15 cellular contexts compared by ENCODE assay signal in genomic region chr16:85385463-85386331, GRCh38.
A peak's percentile ranks its signal among the peaks of the same experiment; 100 is the strongest.
DNase-seq lines count a peak whose midpoint lies in the region; ATAC-seq and TF ChIP-seq lines count a peak whose summit lies in the region.
"Had no signal": no experiment of that assay in that cellular context is flagged by ENCODE, and none has a peak within 500 bp of the region (broad histone marks: within the 10 kb centered on the region; RNA-seq: fewer than 3 reads in every experiment).

No MANE protein-coding gene starts in this region.

- no peak overlapping the region for H3K4me3 Mint-ChIP-seq in MCF 10A (ENCODE audit: unreplicated experiment)
- H3K4me3 Mint-ChIP-seq: brain; T-helper 2 cell treated with Interferon-gamma antibody and Interleukin-4, amounts not matched to agents 5 μg/mL and 100 μg/mL, for 36 hours had no signal

- ATAC-seq in lower lobe of right lung (no peak), HG03025 (IDR thresholded peaks at IDR 0.05; ENCODE audit: low FRiP score, unreplicated experiment) (no peak), GM18498 (IDR thresholded peaks at IDR 0.05; ENCODE audit: unreplicated experiment) (no peak)

- H3K4me3 ChIP-seq in breast epithelium = no peak overlapping the region
- H3K4me3 ChIP-seq in lower lobe of right lung = no peak overlapping the region
- H3K4me3 ChIP-seq: testis had no signal

- no TSS peak for BruUV-seq in MCF 10A (replicated peaks; lab: Mats Ljungman, UMichigan)

- intact Hi-C loops in breast epithelium (cut with DNase I; ENCODE audit: low total_unique reads) (no loop called here), MCF 10A (cut with micrococcal nuclease) (no loop called here), lower lobe of right lung (cut with DNase I) (no loop called here)

- no peaks in the 10 kb centered on the region for H3K27me3 Mint-ChIP-seq in MCF 10A (ENCODE audit: insufficient read depth, unreplicated experiment)
- H3K27me3 Mint-ChIP-seq: brain had no signal

- DNase-seq in breast epithelium (ENCODE audit: low spot score in 2 of 2) = no peak
- DNase-seq in MCF 10A (ENCODE audit: unreplicated experiment) = no peak
- DNase-seq in erythroblast (lab: John Stamatoyannopoulos, UW) = peak; percentile 37 to 48
- peak; percentile 41 for DNase-seq in lower lobe of right lung
- no peak for DNase-seq in caudate nucleus (lab: John Stamatoyannopoulos, UW)
- no peak for DNase-seq in RPMI8226
- DNase-seq: activated CD4-positive, alpha-beta T cell treated with anti-CD3 and anti-CD28 coated beads, Interleukin-2, amount 50 U/mL, for 1 hour; kidney glomerular epithelial cell; NCI-H1048; testis had no signal

- H3K9me3 ChIP-seq in breast epithelium (no peaks in the 10 kb centered on the region), lower lobe of right lung (no peaks in the 10 kb centered on the region)
- H3K9me3 ChIP-seq: testis had no signal

- TF ChIP-seq POLR2A in breast epithelium (IDR thresholded peaks at IDR 0.05) (no peak), erythroblast (IDR thresholded peaks at IDR 0.05; ENCODE audit: low read length) (no peak)

- H3K36me3 ChIP-seq in breast epithelium = no peaks in the 10 kb centered on the region
- H3K36me3 ChIP-seq in lower lobe of right lung = no peaks in the 10 kb centered on the region

- peaks cover 8% of the 10 kb centered on the region for H3K9me3 Mint-ChIP-seq in MCF 10A (ENCODE audit: unreplicated experiment)

- CTCF ChIA-PET in MCF 10A (lab: Yijun Ruan, JAX) = interaction anchor here (1.2 to 1.4 kb wide), 2 partner anchors 110 to 172 kb away, joined by 3 read pairs; no protein-coding TSS in a partner anchor

- peaks cover 15 to 17% of the 10 kb centered on the region in 2 donors for H3K4me1 ChIP-seq in breast epithelium
- peaks cover 16% of the 10 kb centered on the region for H3K4me1 ChIP-seq in lower lobe of right lung

- POLR2A ChIA-PET in MCF 10A (lab: Yijun Ruan, JAX) = interaction anchor here (1.0 to 2.9 kb wide), 6 partner anchors 10 to 228 kb away, joined by 4 to 16 read pairs (median 6); partner anchors contain the start of gene GSE1

- H3K4me1 Mint-ChIP-seq in MCF 10A (ENCODE audit: insufficient read depth, unreplicated experiment) = peaks cover 27% of the 10 kb centered on the region

- no peak for TF ChIP-seq CTCF in breast epithelium (IDR thresholded peaks at IDR 0.05)
- TF ChIP-seq CTCF in MCF 10A (IDR thresholded peaks at IDR 0.05; ENCODE audit: unreplicated experiment) = no peak
- TF ChIP-seq CTCF in lower lobe of right lung (IDR thresholded peaks at IDR 0.05) = no peak

- H3K36me3 Mint-ChIP-seq in MCF 10A (ENCODE audit: insufficient read depth, unreplicated experiment) = no peaks in the 10 kb centered on the region
- H3K36me3 Mint-ChIP-seq: brain had no signal

- no peak overlapping the region for H3K27ac Mint-ChIP-seq in MCF 10A (ENCODE audit: low read depth, unreplicated experiment)
- H3K27ac Mint-ChIP-seq: activated T-helper 2 cell treated with anti-CD3 and anti-CD28 coated beads, Interferon-gamma antibody, Interleukin-2, Interleukin-4, amounts not matched to agents 10 μg/mL and 5 μg/mL and 100 μg/mL, durations not matched to agents 14 hours and 24 hours and 36 hours; T-helper 2 cell treated with Interferon-gamma antibody and Interleukin-4, amounts not matched to agents 5 μg/mL and 100 μg/mL, for 36 hours had no signal

- H3K27me3 ChIP-seq in breast epithelium = no peaks in the 10 kb centered on the region
- no peaks in the 10 kb centered on the region for H3K27me3 ChIP-seq in lower lobe of right lung (ENCODE audit: low read depth)
- H3K27me3 ChIP-seq: testis had no signal

- peak overlapping the region; percentile 70 to 91 for H3K27ac ChIP-seq in breast epithelium
- no peak overlapping the region for H3K27ac ChIP-seq in lower lobe of right lung
- H3K27ac ChIP-seq in caudate nucleus (ENCODE audit: low read depth, low read length) = no peak overlapping the region

Comparison
In these comparisons a context has a peak if more than half of its experiments do, and no peak if none do; other contexts are left out.
1. DNase-seq: peak in erythroblast (2 of 2) and lower lobe of right lung (single experiment); none in breast epithelium (0 of 2), MCF 10A (single experiment), caudate nucleus (0 of 61) and RPMI8226 (single experiment).
2. H3K27ac ChIP-seq: peak in breast epithelium (2 of 2); none in lower lobe of right lung (single experiment) and caudate nucleus (single experiment).